In genomic region chr16:85145734-85146531, GRCh38 we compare ENCODE assay signal across 19 cellular contexts. TPM values are rescaled to one million over a fixed set of nuclear protein-coding genes. Genes with fewer than 3 reads are reported as not detected.
"Had no signal": no experiment of that assay in that cellular context is flagged by ENCODE, and none has a peak within 500 bp of the region (broad histone marks: within the 10 kb centered on the region; RNA-seq: fewer than 3 reads in every experiment).

No MANE protein-coding gene starts in this region.

- H3K27ac Mint-ChIP-seq: activated CD4-positive, alpha-beta memory T cell treated with anti-CD3 and anti-CD28 coated beads, Interleukin-2, amount 10 ng/mL, durations not matched to agents 7 days and 5 days; activated naive CD4-positive, alpha-beta T cell treated with anti-CD3 and anti-CD28 coated beads, Interleukin-2, amount 50 U/mL, for 24 hours; immature natural killer cell; naive B cell; T-helper 1 cell treated with Interleukin-12 subunit alpha and Interleukin-12 subunit beta and Interleukin-4 antibody, amounts not matched to agents 30 μg/mL and 1 μg/mL, for 36 hours had no signal

- H3K4me3 Mint-ChIP-seq: activated CD4-positive, alpha-beta memory T cell treated with anti-CD3 and anti-CD28 coated beads, Interleukin-2, amount 10 ng/mL, durations not matched to agents 7 days and 5 days; activated naive CD4-positive, alpha-beta T cell treated with anti-CD3 and anti-CD28 coated beads, Interleukin-2, amount 50 U/mL, for 24 hours; activated T-cell treated with anti-CD3 and anti-CD28 coated beads, Interleukin-2, amount 50 U/mL, for 4 hours; immature natural killer cell; naive B cell; stimulated activated naive CD8-positive, alpha-beta T cell treated with anti-CD3 and anti-CD28 coated beads, Interleukin-15, amount 100 ng/mL, for 72 hours; T-helper 1 cell treated with Interleukin-12 subunit alpha and Interleukin-12 subunit beta and Interleukin-4 antibody, amounts not matched to agents 30 μg/mL and 1 μg/mL, for 36 hours had no signal

- DNase-seq: activated CD4-positive, alpha-beta memory T cell treated with anti-CD3 and anti-CD28 coated beads, Interleukin-2, amount 10 ng/mL, durations not matched to agents 7 days and 5 days; activated CD4-positive, alpha-beta T cell treated with anti-CD3 and anti-CD28 coated beads for 4 hours; activated effector memory CD4-positive, alpha-beta T cell treated with anti-CD3 and anti-CD28 coated beads, Interleukin-2, amount 50 U/mL, for 16 hours; activated T-cell treated with anti-CD3 and anti-CD28 coated beads, Interleukin-2, amount 50 U/mL, for 4 hours; central memory CD4-positive, alpha-beta T cell; foreskin fibroblast; immature natural killer cell; naive B cell; stimulated activated naive CD8-positive, alpha-beta T cell treated with anti-CD3 and anti-CD28 coated beads, Interleukin-15, amount 100 ng/mL, for 72 hours had no signal

- H3K9me3 Mint-ChIP-seq: activated CD4-positive, alpha-beta memory T cell treated with anti-CD3 and anti-CD28 coated beads, Interleukin-2, amount 10 ng/mL, durations not matched to agents 7 days and 5 days; activated naive CD4-positive, alpha-beta T cell treated with anti-CD3 and anti-CD28 coated beads, Interleukin-2, amount 50 U/mL, for 24 hours; activated T-cell treated with anti-CD3 and anti-CD28 coated beads, Interleukin-2, amount 50 U/mL, for 4 hours; immature natural killer cell; naive B cell; stimulated activated naive CD8-positive, alpha-beta T cell treated with anti-CD3 and anti-CD28 coated beads, Interleukin-15, amount 100 ng/mL, for 72 hours; T-helper 1 cell treated with Interleukin-12 subunit alpha and Interleukin-12 subunit beta and Interleukin-4 antibody, amounts not matched to agents 30 μg/mL and 1 μg/mL, for 36 hours had no signal

- H3K27ac ChIP-seq: thoracic aorta had no signal

- H3K27me3 ChIP-seq: adrenal gland, esophagus muscularis mucosa had no signal

- H3K36me3 Mint-ChIP-seq: activated naive CD4-positive, alpha-beta T cell treated with anti-CD3 and anti-CD28 coated beads, Interleukin-2, amount 50 U/mL, for 24 hours; immature natural killer cell; naive B cell had no signal

- H3K4me3 ChIP-seq: adrenal gland, coronary artery, esophagus muscularis mucosa, lung, thoracic aorta had no signal

- ATAC-seq: activated T-cell treated with anti-CD3 and anti-CD28 coated beads, Interleukin-2, amount 50 U/mL, for 4 hours; stimulated activated naive CD8-positive, alpha-beta T cell treated with anti-CD3 and anti-CD28 coated beads, Interleukin-15, amount 100 ng/mL, for 72 hours had no signal

- H3K36me3 ChIP-seq: adrenal gland, esophagus muscularis mucosa, thoracic aorta had no signal

- H3K9me3 ChIP-seq: adrenal gland, esophagus muscularis mucosa, thoracic aorta had no signal

- H3K27me3 Mint-ChIP-seq: activated CD4-positive, alpha-beta memory T cell treated with anti-CD3 and anti-CD28 coated beads, Interleukin-2, amount 10 ng/mL, durations not matched to agents 7 days and 5 days; activated naive CD4-positive, alpha-beta T cell treated with anti-CD3 and anti-CD28 coated beads, Interleukin-2, amount 50 U/mL, for 24 hours; stimulated activated naive CD8-positive, alpha-beta T cell treated with anti-CD3 and anti-CD28 coated beads, Interleukin-15, amount 100 ng/mL, for 72 hours had no signal

- H3K4me1 Mint-ChIP-seq: activated CD4-positive, alpha-beta memory T cell treated with anti-CD3 and anti-CD28 coated beads, Interleukin-2, amount 10 ng/mL, durations not matched to agents 7 days and 5 days; activated naive CD4-positive, alpha-beta T cell treated with anti-CD3 and anti-CD28 coated beads, Interleukin-2, amount 50 U/mL, for 24 hours; stimulated activated naive CD8-positive, alpha-beta T cell treated with anti-CD3 and anti-CD28 coated beads, Interleukin-15, amount 100 ng/mL, for 72 hours had no signal

RNA-seq across cellular contexts. Expression of gene CIBAR2, which starts 33.7 kb away (rescaled TPM):
- total RNA-seq: activated CD4-positive, alpha-beta memory T cell treated with anti-CD3 and anti-CD28 coated beads, Interleukin-2, amount 10 ng/mL, durations not matched to agents 7 days and 5 days; activated T-cell treated with anti-CD3 and anti-CD28 coated beads, Interleukin-2, amount 50 U/mL, for 4 hours; esophagus muscularis mucosa; mononuclear cell; sciatic nerve; thoracic aorta; urinary bladder had no signal
